Comparison of ENCODE assay signal across 19 cellular contexts in genomic region chr2:150119860-150120259, GRCh38.
A peak's percentile ranks its signal among the peaks of the same experiment; 100 is the strongest.
DNase-seq lines count a peak whose midpoint lies in the region; ATAC-seq and TF ChIP-seq lines count a peak whose summit lies in the region.
"Had no signal": no experiment of that assay in that cellular context is flagged by ENCODE, and none has a peak within 500 bp of the region (broad histone marks: within the 10 kb centered on the region; RNA-seq: fewer than 3 reads in every experiment).

No MANE protein-coding gene starts in this region.

- no peaks in the 10 kb centered on the region for H3K36me3 ChIP-seq in IMR-90 (ENCODE audit: control insufficient read depth, insufficient read depth, low read length)
- H3K36me3 ChIP-seq in right lobe of liver: no peaks in the 10 kb centered on the region
- H3K36me3 ChIP-seq in Peyer's patch: no peaks in the 10 kb centered on the region

- H2BK5ac ChIP-seq in IMR-90 (ENCODE audit: low read depth, low read length, poor library complexity, severe bottlenecking): no peak overlapping the region

- no peak overlapping the region for H2BK120ac ChIP-seq in IMR-90 (ENCODE audit: low read depth, low read length)

- no peak overlapping the region for H4K5ac ChIP-seq in IMR-90 (ENCODE audit: low read depth, low read length)

- H3K4me3 ChIP-seq in IMR-90 (ENCODE audit: insufficient read depth, low read depth, low read length) (no peak overlapping the region), right lobe of liver (peak overlapping the region in 2 of 3 donors; percentile 17 to 27), Peyer's patch (no peak overlapping the region)
- H3K4me3 ChIP-seq: K562 had no signal

- ATAC-seq in IMR-90 (ENCODE audit: low read depth) (no peak), right lobe of liver (peak in 1 of 4 donors; percentile 20)
- ATAC-seq: K562 had no signal

- no peak overlapping the region; the same call in 1 of the 2 replicates for H3K23ac ChIP-seq in IMR-90 (ENCODE audit: low read depth, low read length)

- H3K27ac ChIP-seq in IMR-90 (ENCODE audit: insufficient read depth, low read length) (no peak overlapping the region), right lobe of liver (no peak overlapping the region), Peyer's patch (no peak overlapping the region)
- H3K27ac ChIP-seq: HL-60 had no signal

- H3K18ac ChIP-seq in IMR-90 (ENCODE audit: low read depth, low read length): no peak overlapping the region

- no peak overlapping the region for H3K56ac ChIP-seq in IMR-90 (ENCODE audit: extremely low read depth, insufficient read depth, low read length)

- POLR2A ChIA-PET in IMR-90 (lab: Charles Lee; ENCODE audit: unreplicated experiment): no interaction called here

- no peak overlapping the region for H2AFZ ChIP-seq in IMR-90 (replicated peaks; ENCODE audit: low read length, poor library complexity)

- H2BK15ac ChIP-seq in IMR-90 (ENCODE audit: low read depth, low read length): no peak overlapping the region

- dilution Hi-C loops in IMR-90 (cut with HindIII; ENCODE audit: low sequenced_read_pairs, unreplicated experiment): no loop called here

- H3K4me1 ChIP-seq in IMR-90 (ENCODE audit: control insufficient read depth, insufficient read depth, low read length) (no peaks in the 10 kb centered on the region), right lobe of liver (no peaks in the 10 kb centered on the region), Peyer's patch (no peaks in the 10 kb centered on the region)

- H4K20me1 ChIP-seq in IMR-90 (ENCODE audit: insufficient read depth, low read length): no peaks in the 10 kb centered on the region

- CTCF ChIA-PET in IMR-90 (lab: Yijun Ruan, JAX): no interaction called here

- H2BK20ac ChIP-seq in IMR-90 (ENCODE audit: low read depth, low read length): no peak overlapping the region

- H4K91ac ChIP-seq in IMR-90 (ENCODE audit: insufficient read depth, low read depth, low read length): no peak overlapping the region

- H3K4ac ChIP-seq in IMR-90 (ENCODE audit: low read depth, low read length): no peak overlapping the region

- in situ Hi-C loops in IMR-90 (cut with MboI; ENCODE audit: low sequenced_read_pairs): no loop called here

- H3K4me3 Mint-ChIP-seq in brain: peak overlapping the region; percentile 60 to 83 (median 78)
- H3K4me3 Mint-ChIP-seq: CD14-positive monocyte had no signal

- no CpG with 5 or more reads among the region's 4 CpGs for WGBS in IMR-90 (ENCODE audit: extremely low coverage in 2 of 2, insufficient read length in 1 of 2), 2 experiments
- 46% methylated on average over 3 of the region's 4 CpGs for WGBS in right lobe of liver (ENCODE audit: insufficient coverage, low coverage, low lambda C conversion rate, missing lambda C conversion rate)

- intact Hi-C loops in IMR-90 (cut with micrococcal nuclease): loop anchor here (10.0 kb wide), 1 partner anchor 525 kb away; no protein-coding TSS in a partner anchor
- intact Hi-C loops in right lobe of liver (cut with DNase I): no loop called here

- peak overlapping the region; percentile 62; the same call in 1 of the 2 replicates for H3K14ac ChIP-seq in IMR-90 (replicated peaks; ENCODE audit: low read depth, low read length)

- TF ChIP-seq POLR2A in IMR-90 (IDR thresholded peaks at IDR 0.05; ENCODE audit: low read depth, low read length) (no peak), right lobe of liver (IDR thresholded peaks at IDR 0.05) (no peak), Peyer's patch (IDR thresholded peaks at IDR 0.05) (no peak)

- no peaks in the 10 kb centered on the region for H3K27me3 ChIP-seq in IMR-90 (ENCODE audit: control insufficient read depth, insufficient read depth, low read length)
- no peaks in the 10 kb centered on the region for H3K27me3 ChIP-seq in right lobe of liver
- H3K27me3 ChIP-seq in Peyer's patch: no peaks in the 10 kb centered on the region

- H2AK5ac ChIP-seq in IMR-90 (ENCODE audit: low read depth, low read length): no peak overlapping the region; the same call in 1 of the 2 replicates

- peak; percentile 16 for DNase-seq in ELF-1 (ENCODE audit: low read depth, low spot score)
- no peak for DNase-seq in IMR-90
- no peak for DNase-seq in right lobe of liver
- no peak for DNase-seq in Peyer's patch
- no peak for DNase-seq in kidney tubule cell (ENCODE audit: low spot score)
- no peak for DNase-seq in NCI-H446 treated with DMSO at 0.1 percent for 48 hours (lab: John Stamatoyannopoulos, UW)
- no peak for DNase-seq in activated CD8-positive, alpha-beta memory T cell treated with anti-CD3 and anti-CD28 coated beads for 24 hours
- DNase-seq: ACHN, AML-193, Caco-2, EL, H7, NCI-H1417 treated with DMSO at 0.1 percent for 48 hours, NCI-H2029 treated with DMSO at 0.1 percent for 48 hours, NCI-H526 treated with DMSO at 0.1 percent for 48 hours had no signal

- no peaks in the 10 kb centered on the region for H3K9me1 ChIP-seq in IMR-90 (ENCODE audit: insufficient read depth, low read length)

- no TSS peak for BruUV-seq in IMR-90 (replicated peaks; lab: Mats Ljungman, UMichigan)

- H3K79me1 ChIP-seq in IMR-90 (ENCODE audit: low read depth in 1 of 2, low read length in 2 of 2): no peaks in the 10 kb centered on the region

- no peaks in the 10 kb centered on the region for H3K9me3 Mint-ChIP-seq in brain

- no peak overlapping the region for H3K9ac ChIP-seq in IMR-90 (ENCODE audit: low read depth, low read length)

- H3K9me3 ChIP-seq in IMR-90 (ENCODE audit: control insufficient read depth, insufficient read depth, low read length): no peaks in the 10 kb centered on the region
- H3K9me3 ChIP-seq in right lobe of liver: no peaks in the 10 kb centered on the region
- no peaks in the 10 kb centered on the region for H3K9me3 ChIP-seq in Peyer's patch
- H3K9me3 ChIP-seq: Caco-2 had no signal

- no peaks in the 10 kb centered on the region for H3K27me3 Mint-ChIP-seq in brain

- peak overlapping the region; percentile 79 to 96 (median 84) for H3K27ac Mint-ChIP-seq in brain
- H3K27ac Mint-ChIP-seq: CD14-positive monocyte had no signal

- H4K8ac ChIP-seq in IMR-90 (ENCODE audit: low read depth in 2 of 2, low read length in 2 of 2): no peak overlapping the region

- no peak overlapping the region for H3K4me2 ChIP-seq in IMR-90 (ENCODE audit: low read depth, low read length)

- H3K36me3 Mint-ChIP-seq in brain: no peaks in the 10 kb centered on the region
- H3K36me3 Mint-ChIP-seq: CD14-positive monocyte had no signal

- TF ChIP-seq CTCF in IMR-90 (conservative IDR thresholded peaks at IDR 0.05; ENCODE audit: low read depth, low read length): no peak
- no peak for TF ChIP-seq CTCF in brain (conservative IDR thresholded peaks at IDR 0.05)
- no peak for TF ChIP-seq CTCF in right lobe of liver (IDR thresholded peaks at IDR 0.05)
- TF ChIP-seq CTCF in Peyer's patch (IDR thresholded peaks at IDR 0.05): no peak

- peaks cover 41% of the 10 kb centered on the region for H3K4me1 Mint-ChIP-seq in brain
- H3K4me1 Mint-ChIP-seq: CD14-positive monocyte had no signal

- H2AK9ac ChIP-seq in IMR-90 (replicated peaks; ENCODE audit: low read depth, low read length, poor library complexity): no peak overlapping the region

- no peak for TF ChIP-seq RAD21 in IMR-90 (IDR thresholded peaks at IDR 0.05; ENCODE audit: low read length)

TF ChIP-seq in IMR-90, 13 proteins besides CTCF, POLR2A, EP300 and RAD21:
- TF ChIP-seq CHD1 (IDR thresholded peaks at IDR 0.05; ENCODE audit: low read depth, low read length) (no peak), FOS (IDR thresholded peaks at IDR 0.05; ENCODE audit: low read depth, low read length) (no peak), RFX5 (IDR thresholded peaks at IDR 0.05; ENCODE audit: low read depth, low read length) (no peak), MXI1 (IDR thresholded peaks at IDR 0.05; ENCODE audit: borderline replicate concordance, low read depth, low read length) (no peak), RCOR1 (IDR thresholded peaks at IDR 0.05; ENCODE audit: insufficient replicate concordance, low read length) (no peak), ELK1 (IDR thresholded peaks at IDR 0.05; ENCODE audit: borderline replicate concordance, low read depth, low read length) (no peak), NFE2L2 (IDR thresholded peaks at IDR 0.05; ENCODE audit: low read depth, low read length) (no peak), MAZ (IDR thresholded peaks at IDR 0.05; ENCODE audit: borderline replicate concordance, low read depth, low read length) (no peak), CEBPB (IDR thresholded peaks at IDR 0.05; ENCODE audit: low read depth, low read length) (no peak), MAFK (IDR thresholded peaks at IDR 0.05; ENCODE audit: low read depth, low read length) (no peak), BHLHE40 (IDR thresholded peaks at IDR 0.05; ENCODE audit: low read depth, low read length) (no peak), SMC3 (IDR thresholded peaks at IDR 0.05; ENCODE audit: low read depth, low read length) (no peak), USF2 (IDR thresholded peaks at IDR 0.05; ENCODE audit: low read depth, low read length) (no peak)
TF ChIP-seq in IMR-90: peak in this region for 0.

Comparison
In these comparisons a context has a peak if more than half of its experiments do, and no peak if none do; other contexts are left out.
1. H3K4me3 ChIP-seq: peak in right lobe of liver (2 of 3); none in IMR-90 (single experiment) and Peyer's patch (0 of 4).